ENCODE assay signal across 8 cellular contexts in genomic region chr1:43650306-43650941, GRCh38. TPM values are rescaled to one million over a fixed set of nuclear protein-coding genes. Genes with fewer than 3 reads are reported as not detected.
A peak's percentile ranks its signal among the peaks of the same experiment; 100 is the strongest.
DNase-seq lines count a peak whose midpoint lies in the region; ATAC-seq, FAIRE-seq and TF ChIP-seq lines count a peak whose summit lies in the region.

No MANE protein-coding gene starts in this region.

- peaks cover 17% of the 10 kb centered on the region for H3K36me3 Mint-ChIP-seq in activated T-helper 2 cell treated with anti-CD3 and anti-CD28 coated beads, Interferon-gamma antibody, Interleukin-2, Interleukin-4, amounts not matched to agents 10 μg/mL and 5 μg/mL and 100 μg/mL, durations not matched to agents 14 hours and 24 hours and 36 hours (ENCODE audit: low read depth)
- peaks cover 18% of the 10 kb centered on the region for H3K36me3 Mint-ChIP-seq in natural killer cell treated with Interleukin-12 subunit alpha and Interleukin-12 subunit beta and Interleukin-15 and Interleukin-18, amount 100 ng/mL, for 72 hours

- H3K27me3 ChIP-seq in DOHH2 (ENCODE audit: control insufficient read depth, low read length) (peaks cover 4% of the 10 kb centered on the region), GM23248 (replicated peaks; ENCODE audit: insufficient read depth) (no peaks in the 10 kb centered on the region), Karpas-422 (ENCODE audit: low read length) (no peaks in the 10 kb centered on the region)

- peak overlapping the region; percentile 97 for H3K27ac Mint-ChIP-seq in activated T-helper 2 cell treated with anti-CD3 and anti-CD28 coated beads, Interferon-gamma antibody, Interleukin-2, Interleukin-4, amounts not matched to agents 10 μg/mL and 5 μg/mL and 100 μg/mL, durations not matched to agents 14 hours and 24 hours and 36 hours
- peak overlapping the region; percentile 88 to 96 for H3K27ac Mint-ChIP-seq in natural killer cell treated with Interleukin-12 subunit alpha and Interleukin-12 subunit beta and Interleukin-15 and Interleukin-18, amount 100 ng/mL, for 72 hours

- peak overlapping the region; percentile 90 for H3K4me3 Mint-ChIP-seq in activated T-helper 2 cell treated with anti-CD3 and anti-CD28 coated beads, Interferon-gamma antibody, Interleukin-2, Interleukin-4, amounts not matched to agents 10 μg/mL and 5 μg/mL and 100 μg/mL, durations not matched to agents 14 hours and 24 hours and 36 hours (ENCODE audit: low read depth)
- H3K4me3 Mint-ChIP-seq in natural killer cell treated with Interleukin-12 subunit alpha and Interleukin-12 subunit beta and Interleukin-15 and Interleukin-18, amount 100 ng/mL, for 72 hours = peak overlapping the region; percentile 92

- peak overlapping the region; percentile 91 for H3K9ac ChIP-seq in GM23248
- H3K9ac ChIP-seq in Karpas-422 (ENCODE audit: low read length) = peak overlapping the region; percentile 96

- H3K4me2 ChIP-seq in DOHH2 (ENCODE audit: low read length) (peak overlapping the region; percentile 87), GM23248 (ENCODE audit: unreplicated experiment) (peak overlapping the region; percentile 93), Karpas-422 (ENCODE audit: low read depth, low read length, poor library complexity, severe bottlenecking) (peak overlapping the region; percentile 94)

- 1 to 3% methylated on average over 27 to 33 of the region's 33 CpGs for WGBS in GM23248 (ENCODE audit: low coverage in 1 of 2, low lambda C conversion rate in 2 of 2, missing lambda C conversion rate in 2 of 2), 2 experiments

- H3K4me1 ChIP-seq in DOHH2 (ENCODE audit: control insufficient read depth, low read length) (peaks cover 16% of the 10 kb centered on the region), GM23248 (ENCODE audit: insufficient read depth) (peaks cover 11% of the 10 kb centered on the region; the same call in 1 of the 2 replicates), Karpas-422 (ENCODE audit: low read length) (peaks cover 40% of the 10 kb centered on the region)

- H2AFZ ChIP-seq in GM23248 = peak overlapping the region; percentile 98
- H2AFZ ChIP-seq in Karpas-422 (ENCODE audit: low read length) = no peak overlapping the region

- H3K9me3 ChIP-seq in DOHH2 (ENCODE audit: control insufficient read depth, insufficient read depth, low read length) (no peaks in the 10 kb centered on the region), GM23248 (ENCODE audit: low read depth) (no peaks in the 10 kb centered on the region), Karpas-422 (ENCODE audit: low read length) (no peaks in the 10 kb centered on the region)

- ATAC-seq in natural killer cell treated with Interleukin-12 subunit alpha and Interleukin-12 subunit beta and Interleukin-15 and Interleukin-18, amount 100 ng/mL, for 72 hours = peak; percentile 86 to 90
- peak; percentile 81 for ATAC-seq in stimulated activated naive CD8-positive, alpha-beta T cell treated with anti-CD3 and anti-CD28 coated beads, Interleukin-15, Interleukin-2, amounts not matched to agents 100 U/mL and 50 U/mL, for 24 hours

- intact Hi-C loops in activated T-helper 2 cell treated with anti-CD3 and anti-CD28 coated beads, Interferon-gamma antibody, Interleukin-2, Interleukin-4, amounts not matched to agents 10 μg/mL and 5 μg/mL and 100 μg/mL, durations not matched to agents 14 hours and 24 hours and 36 hours (cut with micrococcal nuclease) = loop anchor here (1.0 to 5.0 kb wide), 4 partner anchors 57 to 297 kb away; partner anchors contain the start of genes HYI, IPO13 and ST3GAL3

- H4K20me1 ChIP-seq in DOHH2 (ENCODE audit: control insufficient read depth, insufficient read depth, low read depth, low read length) = 0 out of 2 replicates have a peak, but pooled peaks cover 5% of the 10 kb centered on the region
- peaks cover 5% of the 10 kb centered on the region; the same call in 1 of the 2 replicates for H4K20me1 ChIP-seq in GM23248 (ENCODE audit: insufficient read depth)
- H4K20me1 ChIP-seq in Karpas-422 (ENCODE audit: insufficient read depth, low read depth, low read length) = peaks cover 14% of the 10 kb centered on the region

- DNase-seq in GM23248 (peak; percentile 97), Karpas-422 (peak; percentile 99), RCC 7860 (ENCODE audit: low spot score) (peak; percentile 91), fibroblast of the aortic adventitia (ENCODE audit: low read depth) (peak; percentile 99)
- DNase-seq in activated T-helper 2 cell treated with anti-CD3 and anti-CD28 coated beads, Interferon-gamma antibody, Interleukin-2, Interleukin-4, amounts not matched to agents 10 μg/mL and 5 μg/mL and 100 μg/mL, durations not matched to agents 14 hours and 24 hours and 36 hours (ENCODE audit: low spot score) = peak; percentile 89
- peak; percentile 95 for DNase-seq in natural killer cell treated with Interleukin-12 subunit alpha and Interleukin-12 subunit beta and Interleukin-15 and Interleukin-18, amount 100 ng/mL, for 72 hours (ENCODE audit: low spot score)
- DNase-seq in stimulated activated naive CD8-positive, alpha-beta T cell treated with anti-CD3 and anti-CD28 coated beads, Interleukin-15, Interleukin-2, amounts not matched to agents 100 U/mL and 50 U/mL, for 24 hours = peak; percentile 92

- H3K79me2 ChIP-seq in DOHH2 (ENCODE audit: control insufficient read depth, low read length) (peaks cover 34% of the 10 kb centered on the region), GM23248 (ENCODE audit: insufficient read depth) (peaks cover 52% of the 10 kb centered on the region), Karpas-422 (ENCODE audit: low read length) (peaks cover 49% of the 10 kb centered on the region)

- TF ChIP-seq CTCF in DOHH2 (IDR thresholded peaks at IDR 0.05; ENCODE audit: low read depth, low read length, poor library complexity, severe bottlenecking) (no peak), fibroblast of the aortic adventitia (IDR thresholded peaks at IDR 0.05; ENCODE audit: insufficient read depth, low read length) (no peak)

- peak; percentile 38 for FAIRE-seq in RCC 7860 (lab: Jason Lieb, UNC)

- H3K4me1 Mint-ChIP-seq in activated T-helper 2 cell treated with anti-CD3 and anti-CD28 coated beads, Interferon-gamma antibody, Interleukin-2, Interleukin-4, amounts not matched to agents 10 μg/mL and 5 μg/mL and 100 μg/mL, durations not matched to agents 14 hours and 24 hours and 36 hours (ENCODE audit: low read depth) = peaks cover 29% of the 10 kb centered on the region
- peaks cover 29 to 40% of the 10 kb centered on the region in 2 donors for H3K4me1 Mint-ChIP-seq in natural killer cell treated with Interleukin-12 subunit alpha and Interleukin-12 subunit beta and Interleukin-15 and Interleukin-18, amount 100 ng/mL, for 72 hours (ENCODE audit: low read depth in 2 of 2)

- no peaks in the 10 kb centered on the region for H3K9me2 ChIP-seq in DOHH2 (replicated peaks; ENCODE audit: control insufficient read depth, low read length)
- no peaks in the 10 kb centered on the region for H3K9me2 ChIP-seq in GM23248 (ENCODE audit: insufficient read depth)
- no peaks in the 10 kb centered on the region for H3K9me2 ChIP-seq in Karpas-422 (replicated peaks; ENCODE audit: insufficient read depth, low read length)

- in situ Hi-C loops in GM23248 (cut with MboI) = loop anchor here (25.0 kb wide), 1 partner anchor 413 kb away; no protein-coding TSS in a partner anchor

- H3K36me3 ChIP-seq in DOHH2 (ENCODE audit: control insufficient read depth, low read length) (peaks cover 23% of the 10 kb centered on the region), GM23248 (ENCODE audit: low read depth) (peaks cover 19% of the 10 kb centered on the region), Karpas-422 (ENCODE audit: insufficient read depth, low read length) (peaks cover 24% of the 10 kb centered on the region)

- H3K4me3 ChIP-seq in DOHH2 (ENCODE audit: low read length) (peak overlapping the region; percentile 90), GM23248 (peak overlapping the region; percentile 97), Karpas-422 (ENCODE audit: low read length) (peak overlapping the region; percentile 98), fibroblast of the aortic adventitia (ENCODE audit: low read depth, low read length) (peak overlapping the region; percentile 95)

- H3K27ac ChIP-seq in DOHH2 (ENCODE audit: low read depth, low read length) (peak overlapping the region; percentile 64), GM23248 (peak overlapping the region; percentile 75), Karpas-422 (ENCODE audit: low read length) (peak overlapping the region; percentile 74)

- H3K9me3 Mint-ChIP-seq in activated T-helper 2 cell treated with anti-CD3 and anti-CD28 coated beads, Interferon-gamma antibody, Interleukin-2, Interleukin-4, amounts not matched to agents 10 μg/mL and 5 μg/mL and 100 μg/mL, durations not matched to agents 14 hours and 24 hours and 36 hours = no peaks in the 10 kb centered on the region
- no peaks in the 10 kb centered on the region for H3K9me3 Mint-ChIP-seq in natural killer cell treated with Interleukin-12 subunit alpha and Interleukin-12 subunit beta and Interleukin-15 and Interleukin-18, amount 100 ng/mL, for 72 hours

- H3K27me3 Mint-ChIP-seq in activated T-helper 2 cell treated with anti-CD3 and anti-CD28 coated beads, Interferon-gamma antibody, Interleukin-2, Interleukin-4, amounts not matched to agents 10 μg/mL and 5 μg/mL and 100 μg/mL, durations not matched to agents 14 hours and 24 hours and 36 hours (ENCODE audit: low read depth) = peaks cover 1% of the 10 kb centered on the region
- no peaks in the 10 kb centered on the region for H3K27me3 Mint-ChIP-seq in natural killer cell treated with Interleukin-12 subunit alpha and Interleukin-12 subunit beta and Interleukin-15 and Interleukin-18, amount 100 ng/mL, for 72 hours

- H3F3A ChIP-seq in DOHH2 (ENCODE audit: control insufficient read depth, insufficient read depth) (no peaks in the 10 kb centered on the region), GM23248 (ENCODE audit: insufficient read depth) (peaks cover 8% of the 10 kb centered on the region; the same call in 1 of the 2 replicates)

RNA-seq across cellular contexts. Expression of gene KDM4A, which starts 0.5 kb away (rescaled TPM):
- total RNA-seq in GM23248 (2014; rRNA removed; shearing (Covaris generic)) = 23.7 and 26.3 TPM in 2 replicates
- 20.7 and 22.3 TPM in 2 replicates for polyA plus RNA-seq in GM23248 (2016; fragmentation: Nextera tagmentation; extraction: Ambion mirVana)
- 34.5 and 35.5 TPM in 2 replicates for total RNA-seq in Karpas-422 (2014; rRNA removed; shearing (Covaris generic); ENCODE audit: low replicate concordance)
- 28.0 and 31.5 TPM in 2 replicates for total RNA-seq in activated T-helper 2 cell treated with anti-CD3 and anti-CD28 coated beads, Interferon-gamma antibody, Interleukin-2, Interleukin-4, amounts not matched to agents 10 μg/mL and 5 μg/mL and 100 μg/mL, durations not matched to agents 14 hours and 24 hours and 36 hours
- total RNA-seq in fibroblast of the aortic adventitia (ENCODE audit: low replicate concordance) = 39.0 and 73.2 TPM in 2 replicates
- total RNA-seq in natural killer cell treated with Interleukin-12 subunit alpha and Interleukin-12 subunit beta and Interleukin-15 and Interleukin-18, amount 100 ng/mL, for 72 hours = 10 to 100 TPM; 45.8 to 53.8 TPM

RNA-seq across cellular contexts. Expression of gene ST3GAL3, which starts 56.9 kb away (rescaled TPM):
- 13.8 and 13.9 TPM in 2 replicates for total RNA-seq in GM23248 (2014; rRNA removed; shearing (Covaris generic))
- polyA plus RNA-seq in GM23248 (2016; fragmentation: Nextera tagmentation; extraction: Ambion mirVana) = 8.4 and 9.7 TPM in 2 replicates
- total RNA-seq in Karpas-422 (2014; rRNA removed; shearing (Covaris generic); ENCODE audit: low replicate concordance) = 19.4 and 33.1 TPM in 2 replicates
- total RNA-seq in activated T-helper 2 cell treated with anti-CD3 and anti-CD28 coated beads, Interferon-gamma antibody, Interleukin-2, Interleukin-4, amounts not matched to agents 10 μg/mL and 5 μg/mL and 100 μg/mL, durations not matched to agents 14 hours and 24 hours and 36 hours = 22.0 and 26.1 TPM in 2 replicates
- 20.1 and 24.0 TPM in 2 replicates for total RNA-seq in fibroblast of the aortic adventitia (ENCODE audit: low replicate concordance)
- 10 to 100 TPM; 20.7 to 49.4 TPM for total RNA-seq in natural killer cell treated with Interleukin-12 subunit alpha and Interleukin-12 subunit beta and Interleukin-15 and Interleukin-18, amount 100 ng/mL, for 72 hours

Comparison
In these comparisons a context has a peak if more than half of its experiments do, and no peak if none do; other contexts are left out.
1. Peak in every context shown above with its lines: DNase-seq, ATAC-seq, H3K4me3 ChIP-seq and H3K27ac ChIP-seq.